8 cellular contexts compared by ENCODE assay signal in the genomic region with DNA sequence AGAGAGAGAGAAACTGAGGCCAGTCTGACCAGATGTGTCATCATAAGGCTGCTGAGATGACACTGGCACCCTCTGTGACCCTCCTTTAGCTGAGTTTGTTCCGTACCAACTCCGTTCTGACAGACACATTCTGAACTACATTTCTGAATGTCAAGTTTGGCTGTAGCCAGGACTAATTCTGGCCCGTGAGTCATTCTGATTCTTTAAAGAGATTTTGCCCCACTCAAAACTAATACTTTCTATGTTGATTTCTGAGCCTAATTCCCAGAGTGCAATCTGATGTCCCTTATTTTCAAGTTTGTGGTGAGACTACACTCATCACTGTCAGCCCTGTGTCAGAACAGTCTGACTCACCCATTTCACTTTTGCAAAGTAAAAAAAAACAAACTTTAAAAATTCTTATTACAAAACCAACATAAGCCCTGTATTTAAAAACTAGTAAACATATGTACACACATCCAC.
DNase-seq lines count a peak whose midpoint lies in the region; ATAC-seq and TF ChIP-seq lines count a peak whose summit lies in the region.

No MANE protein-coding gene starts in this region.

- intact Hi-C loops in CD4-positive, alpha-beta memory T cell (cut with micrococcal nuclease), result no loop called here

- no peaks in the 10 kb centered on the region for H3K9me3 ChIP-seq in fibroblast of lung (ENCODE audit: control insufficient read depth, insufficient read depth, low read depth, low read length)
- H3K9me3 ChIP-seq in CD4-positive, alpha-beta memory T cell (ENCODE audit: control insufficient read depth in 1 of 2, low read length in 2 of 2), result no peaks in the 10 kb centered on the region

- no peaks in the 10 kb centered on the region for H3K79me2 ChIP-seq in fibroblast of lung (ENCODE audit: control insufficient read depth, insufficient read depth, low read length)

- no peaks in the 10 kb centered on the region for H3K27me3 ChIP-seq in fibroblast of lung (ENCODE audit: control insufficient read depth, insufficient read depth, low read length)
- no peaks in the 10 kb centered on the region for H3K27me3 ChIP-seq in CD4-positive, alpha-beta memory T cell (ENCODE audit: insufficient read depth, low read length)

- H2AFZ ChIP-seq in fibroblast of lung (ENCODE audit: low read length), result no peak overlapping the region

- H3K36me3 Mint-ChIP-seq in CD4-positive, alpha-beta memory T cell, result no peaks in the 10 kb centered on the region

- CTCF ChIA-PET in CD4-positive, alpha-beta memory T cell (lab: Charles Lee; ENCODE audit: partially characterized antibody), result no interaction called here

- H3K4me1 Mint-ChIP-seq in CD4-positive, alpha-beta memory T cell, result no peaks in the 10 kb centered on the region

- ATAC-seq in GM21529 (IDR thresholded peaks at IDR 0.05; ENCODE audit: unreplicated experiment), result peak; percentile 79

- H3K9ac ChIP-seq in fibroblast of lung (ENCODE audit: insufficient read depth, low read length), result peak overlapping the region; percentile 36

- no peaks in the 10 kb centered on the region for H3K27me3 Mint-ChIP-seq in CD4-positive, alpha-beta memory T cell

- no peaks in the 10 kb centered on the region for H3K36me3 ChIP-seq in fibroblast of lung (ENCODE audit: control insufficient read depth, insufficient read depth, low read length)
- H3K36me3 ChIP-seq in CD4-positive, alpha-beta memory T cell (ENCODE audit: insufficient read depth, low read length), result no peaks in the 10 kb centered on the region

- POLR2A ChIA-PET in CD4-positive, alpha-beta memory T cell (lab: Charles Lee; ENCODE audit: partially characterized antibody), result no interaction called here

- H3K4me2 ChIP-seq in fibroblast of lung (ENCODE audit: extremely low read depth, insufficient read depth, low read length), result peak overlapping the region; percentile 46

- DNase-seq in COLO829 (ENCODE audit: low spot score) (peak; percentile 74), HS-5 (ENCODE audit: low read depth) (peak; percentile 85), fibroblast of lung (ENCODE audit: low read depth in 2 of 2) (peak; percentile 89 to 97), putamen (ENCODE audit: low spot score) (no peak), NCI-H2227 treated with DMSO at 0.1 percent for 48 hours (lab: John Stamatoyannopoulos, UW) (no peak), HUDEP-2 (lab: John Stamatoyannopoulos, UW; ENCODE audit: unreplicated experiment in 76 of 76) (no peak)
- DNase-seq in CD4-positive, alpha-beta memory T cell, result no peak

- H3K9me3 Mint-ChIP-seq in CD4-positive, alpha-beta memory T cell, result peaks cover 0 to 6% (median 2%) of the 10 kb centered on the region in 8 donors

- peaks cover 24% of the 10 kb centered on the region for H3K4me1 ChIP-seq in fibroblast of lung (ENCODE audit: control insufficient read depth, extremely low read depth, insufficient read depth, low read length)
- H3K4me1 ChIP-seq in CD4-positive, alpha-beta memory T cell (ENCODE audit: insufficient read depth, low read length), result no peaks in the 10 kb centered on the region

- no peak overlapping the region for H3K27ac Mint-ChIP-seq in CD4-positive, alpha-beta memory T cell

- no peak overlapping the region for H3K4me3 Mint-ChIP-seq in CD4-positive, alpha-beta memory T cell

- peak overlapping the region in 1 of 4 experiments; percentile 10 for H3K4me3 ChIP-seq in fibroblast of lung (replicated peaks in 1 of 4; ENCODE audit: control extremely low read depth in 1 of 4, insufficient read depth in 1 of 4, low read depth in 3 of 4, low read length in 4 of 4)
- no peak overlapping the region for H3K4me3 ChIP-seq in CD4-positive, alpha-beta memory T cell (ENCODE audit: low read length in 2 of 2)

- no peaks in the 10 kb centered on the region for H4K20me1 ChIP-seq in fibroblast of lung (ENCODE audit: control insufficient read depth, extremely low read depth, insufficient read depth, low read length)

- peak overlapping the region; percentile 95 for H3K27ac ChIP-seq in fibroblast of lung (ENCODE audit: insufficient read depth, low read length)
- no peak overlapping the region for H3K27ac ChIP-seq in CD4-positive, alpha-beta memory T cell (ENCODE audit: low read depth, low read length)

- TF ChIP-seq CTCF in fibroblast of lung (conservative IDR thresholded peaks at IDR 0.05 in 1 of 2, IDR thresholded peaks at IDR 0.05 in 1 of 2; ENCODE audit: low read depth in 1 of 2, low read length in 2 of 2), result peak in 1 of 2 donors; percentile 0

Comparison
In these comparisons a context has a peak if more than half of its experiments do, and no peak if none do; other contexts are left out.
1. DNase-seq: peak in COLO829 (single experiment), HS-5 (single experiment) and fibroblast of lung (2 of 2); none in CD4-positive, alpha-beta memory T cell (0 of 5), putamen (single experiment), NCI-H2227 treated with DMSO at 0.1 percent for 48 hours (single experiment) and HUDEP-2 (0 of 76).